ENCODE assay signal across 30 cellular contexts in genomic region chr9:88540364-88540763, GRCh38. TPM values are rescaled to one million over a fixed set of nuclear protein-coding genes. Genes with fewer than 3 reads are reported as not detected.
"Had no signal": no experiment of that assay in that cellular context is flagged by ENCODE, and none has a peak within 500 bp of the region (broad histone marks: within the 10 kb centered on the region; RNA-seq: fewer than 3 reads in every experiment).

No MANE protein-coding gene starts in this region.

- H3K9me3 ChIP-seq: ascending aorta had no signal

- FAIRE-seq: bronchial epithelial cell, frontal cortex had no signal

- H3K36me3 ChIP-seq: ascending aorta had no signal

- H3K4me3 ChIP-seq: ascending aorta, coronary artery, dorsolateral prefrontal cortex had no signal

- DNase-seq: activated CD4-positive, alpha-beta memory T cell treated with anti-CD3 and anti-CD28 coated beads for 36 hours; activated CD4-positive, alpha-beta T cell treated with anti-CD3 and anti-CD28 coated beads for 36 hours; activated CD4-positive, alpha-beta T cell treated with anti-CD3 and anti-CD28 coated beads, Interleukin-2, amount 10 ng/mL, durations not matched to agents 24 days and 14 days; activated CD4-positive, CD25-positive, alpha-beta regulatory T cell; activated CD4-positive, CD25-positive, alpha-beta regulatory T cell treated with anti-CD3 and anti-CD28 coated beads, Interleukin-2, amount 50 U/mL, for 72 hours; activated CD8-positive, alpha-beta memory T cell treated with anti-CD3 and anti-CD28 coated beads, Interleukin-2, amount 10 ng/mL, durations not matched to agents 7 days and 5 days; activated CD8-positive, alpha-beta memory T cell treated with anti-CD3 and anti-CD28 coated beads, Interleukin-2, amount 50 U/mL, for 4 hours; activated CD8-positive, alpha-beta T cell treated with anti-CD3 and anti-CD28 coated beads, Interleukin-2, amount 10 ng/mL, durations not matched to agents 7 days and 5 days; activated gamma-delta T cell; activated naive CD4-positive, alpha-beta T cell; activated naive CD4-positive, alpha-beta T cell treated with anti-CD3 and anti-CD28 coated beads, Interleukin-2, amount 10 ng/mL, durations not matched to agents 7 days and 5 days; activated naive CD8-positive, alpha-beta T cell treated with anti-CD3 and anti-CD28 coated beads, Interleukin-2, amount 10 ng/mL, durations not matched to agents 7 days and 5 days; activated T-cell treated with anti-CD3 and anti-CD28 coated beads for 4 hours; activated T-cell treated with anti-CD3 and anti-CD28 coated beads, Interleukin-2, amount 50 U/mL, for 24 hours; activated T-cell treated with anti-CD3 and anti-CD28 coated beads, Interleukin-2, amount 50 U/mL, for 72 hours; dorsolateral prefrontal cortex; effector memory CD4-positive, alpha-beta T cell; endodermal cell; foreskin fibroblast; head of caudate nucleus; T-helper 2 cell had no signal

- ATAC-seq: activated CD4-positive, alpha-beta T cell treated with anti-CD3 and anti-CD28 coated beads for 36 hours; activated CD8-positive, alpha-beta memory T cell treated with anti-CD3 and anti-CD28 coated beads, Interleukin-2, amount 10 ng/mL, durations not matched to agents 7 days and 5 days; activated CD8-positive, alpha-beta T cell treated with anti-CD3 and anti-CD28 coated beads, Interleukin-2, amount 10 ng/mL, durations not matched to agents 7 days and 5 days; activated naive CD4-positive, alpha-beta T cell treated with anti-CD3 and anti-CD28 coated beads, Interleukin-2, amount 50 U/mL, for 72 hours; activated T-cell treated with anti-CD3 and anti-CD28 coated beads, Interleukin-2, amount 50 U/mL, for 72 hours; esophagus mucosa had no signal

- H3K27me3 ChIP-seq: ascending aorta had no signal

- H3K27ac ChIP-seq: ascending aorta, coronary artery, dorsolateral prefrontal cortex had no signal

RNA-seq across cellular contexts. Expression of gene NXNL2, which starts 5.4 kb away (rescaled TPM):
- total RNA-seq: activated CD4-positive, alpha-beta memory T cell treated with anti-CD3 and anti-CD28 coated beads for 36 hours; activated CD4-positive, alpha-beta T cell treated with anti-CD3 and anti-CD28 coated beads for 36 hours; activated CD4-positive, alpha-beta T cell treated with anti-CD3 and anti-CD28 coated beads, Interleukin-2, amount 10 ng/mL, durations not matched to agents 24 days and 14 days; activated CD8-positive, alpha-beta memory T cell treated with anti-CD3 and anti-CD28 coated beads for 36 hours; activated CD8-positive, alpha-beta memory T cell treated with anti-CD3 and anti-CD28 coated beads, Interleukin-2, amount 10 ng/mL, durations not matched to agents 7 days and 5 days; activated CD8-positive, alpha-beta T cell treated with anti-CD3 and anti-CD28 coated beads, Interleukin-2, amount 10 ng/mL, durations not matched to agents 7 days and 5 days; activated naive CD4-positive, alpha-beta T cell treated with anti-CD3 and anti-CD28 coated beads, Interleukin-2, amount 50 U/mL, for 72 hours; activated naive CD8-positive, alpha-beta T cell treated with anti-CD3 and anti-CD28 coated beads, Interleukin-2, amount 10 ng/mL, durations not matched to agents 7 days and 5 days; activated T-cell treated with anti-CD3 and anti-CD28 coated beads, Interleukin-2, amount 50 U/mL, for 72 hours; ascending aorta; bronchial epithelial cell; cardiac septum; endodermal cell; esophagus mucosa; T-helper 1 cell treated with Interleukin-12 subunit alpha and Interleukin-12 subunit beta and Interleukin-4 antibody, amounts not matched to agents 30 ng/mL and 1 ng/mL, for 36 hours had no signal
